1 cellular context compared by ENCODE assay signal in genomic region chr21:45331521-45332257, GRCh38.
TF ChIP-seq lines count a peak whose summit lies in the region.

No MANE protein-coding gene starts in this region.

TF ChIP-seq in SK-N-SH, 30 proteins besides CTCF, POLR2A, EP300 and RAD21 (continued from another document):
- TF ChIP-seq PBX3 (IDR thresholded peaks at IDR 0.05) = no peak
